8 cellular contexts compared by ENCODE assay signal in genomic region chr1:207822602-207823451, GRCh38.
A peak's percentile ranks its signal among the peaks of the same experiment; 100 is the strongest.
DNase-seq lines count a peak whose midpoint lies in the region; ATAC-seq lines count a peak whose summit lies in the region.

No MANE protein-coding gene starts in this region.

- in situ Hi-C loops in T47D (cut with HindIII; ENCODE audit: low pct_unique_long_range_greater_than_20kb, low sequenced_read_pairs): no loop called here

- DNase-seq in Ammon's horn (ENCODE audit: low spot score): peak; percentile 99
- peak in 2 of 3 donors; percentile 38 to 57 for DNase-seq in T-helper 17 cell
- peak; percentile 97 to 100 for DNase-seq in T47D (ENCODE audit: low read depth in 1 of 2, low spot score in 1 of 2)
- DNase-seq in kidney tubule cell (ENCODE audit: low spot score): peak; percentile 96
- DNase-seq in stimulated activated CD4-positive, alpha-beta T cell treated with anti-CD3 and anti-CD28 coated beads, Interleukin-2, amount 100 ng/mL, for 4 hours (ENCODE audit: low read depth): peak; percentile 66
- DNase-seq in HPDE6-E6E7 (ENCODE audit: extremely low spot score): no peak

- peak; percentile 61 for ATAC-seq in GM18873 (IDR thresholded peaks at IDR 0.05; ENCODE audit: low FRiP score, unreplicated experiment)
- peak; percentile 50 for ATAC-seq in HG03066 (IDR thresholded peaks at IDR 0.05; ENCODE audit: low read depth, unreplicated experiment)
- ATAC-seq in T-helper 17 cell: peak; percentile 59

- H3K27me3 Mint-ChIP-seq in T-helper 17 cell: no peaks in the 10 kb centered on the region

- peaks cover 60% of the 10 kb centered on the region for H3K4me1 Mint-ChIP-seq in T-helper 17 cell

- H3K4me3 Mint-ChIP-seq in T-helper 17 cell: peak overlapping the region; percentile 75

- no peaks in the 10 kb centered on the region for H3K9me3 ChIP-seq in T-helper 17 cell (ENCODE audit: control insufficient read depth, low read length, poor library complexity, severe bottlenecking)

- peaks cover 11% of the 10 kb centered on the region for H3K36me3 Mint-ChIP-seq in T-helper 17 cell (ENCODE audit: low read depth)

- peak overlapping the region; percentile 88 for H3K27ac Mint-ChIP-seq in T-helper 17 cell
